8 cellular contexts compared by ENCODE assay signal in genomic region chr10:3068201-3068967, GRCh38. TPM values are rescaled to one million over a fixed set of nuclear protein-coding genes. Genes with fewer than 3 reads are reported as not detected.
A peak's percentile ranks its signal among the peaks of the same experiment; 100 is the strongest.
DNase-seq lines count a peak whose midpoint lies in the region; TF ChIP-seq lines count a peak whose summit lies in the region.

No MANE protein-coding gene starts in this region.

- peaks cover 0 to 18% (median 0%) of the 10 kb centered on the region in 45 donors for H3K27me3 ChIP-seq in dorsolateral prefrontal cortex

- intact Hi-C loops in dorsolateral prefrontal cortex (cut with DNase I): no loop called here

- TF ChIP-seq CTCF in GM13976 (IDR thresholded peaks at IDR 0.05; ENCODE audit: borderline replicate concordance, control extremely low read depth, extremely low read depth, insufficient read depth, missing control alignments): no peak
- TF ChIP-seq CTCF in HFF-Myc (IDR thresholded peaks at IDR 0.05; ENCODE audit: low read depth, low read length, missing control alignments): peak; percentile 2
- TF ChIP-seq CTCF in dorsolateral prefrontal cortex (IDR thresholded peaks at IDR 0.05 in 54 of 56, conservative IDR thresholded peaks at IDR 0.05 in 2 of 56; ENCODE audit: low read depth in 1 of 56, partially characterized antibody in 56 of 56): peak in 14 of 56 donors; percentile 8 to 31 (median 18)

- H3K27ac ChIP-seq in dorsolateral prefrontal cortex: peak overlapping the region in 58 of 59 donors; percentile 11 to 95 (median 85)

- DNase-seq in GM13976 (ENCODE audit: low spot score) (peak; percentile 80), HFF-Myc (ENCODE audit: extremely low read depth, low read depth) (no peak), NCI-H146 (lab: John Stamatoyannopoulos, UW) (peak; percentile 76), dorsolateral prefrontal cortex (peak in 8 of 10 donors; percentile 42 to 75 (median 67)), lung microvascular endothelial cell (ENCODE audit: low read depth in 2 of 2) (peak; percentile 69 to 78), GOT3 (lab: John Stamatoyannopoulos, UW) (no peak)
- peak; percentile 53 to 68 for DNase-seq in activated CD4-positive, alpha-beta T cell treated with anti-CD3 and anti-CD28 coated beads, Interleukin-2, amount 50 U/mL, for 4 hours
- peak; percentile 23 for DNase-seq in stimulated activated CD8-positive, alpha-beta memory T cell treated with anti-CD3 and anti-CD28 coated beads, Interleukin-12 subunit alpha, Interleukin-12 subunit beta, amount 100 ng/mL, for 1 hour (ENCODE audit: low read depth)

- in situ Hi-C loops in GM13976 (cut with MboI; ENCODE audit: low sequenced_read_pairs, unreplicated experiment): no loop called here

- H3K4me3 ChIP-seq in HFF-Myc (replicated peaks; ENCODE audit: low read depth, low read length): peak overlapping the region; percentile 89
- peak overlapping the region; percentile 54 to 87 (median 77) for H3K4me3 ChIP-seq in dorsolateral prefrontal cortex

RNA-seq across cellular contexts. Expression of gene PFKP, which starts 1.0 kb away (rescaled TPM):
- 100 to 1,000 TPM; 129 to 619 (median 286) TPM for total RNA-seq in dorsolateral prefrontal cortex
- 110 and 156 TPM in 2 replicates for total RNA-seq in lung microvascular endothelial cell

Comparison
In these comparisons a context has a peak if more than half of its experiments do, and no peak if none do; other contexts are left out.
1. DNase-seq: peak in GM13976 (single experiment), NCI-H146 (single experiment), activated CD4-positive, alpha-beta T cell treated with anti-CD3 and anti-CD28 coated beads, Interleukin-2, amount 50 U/mL, for 4 hours (2 of 2), dorsolateral prefrontal cortex (8 of 10), lung microvascular endothelial cell (2 of 2) and stimulated activated CD8-positive, alpha-beta memory T cell treated with anti-CD3 and anti-CD28 coated beads, Interleukin-12 subunit alpha, Interleukin-12 subunit beta, amount 100 ng/mL, for 1 hour (single experiment); none in HFF-Myc (single experiment) and GOT3 (single experiment).